ENCODE assay signal across 19 cellular contexts in the genomic region with DNA sequence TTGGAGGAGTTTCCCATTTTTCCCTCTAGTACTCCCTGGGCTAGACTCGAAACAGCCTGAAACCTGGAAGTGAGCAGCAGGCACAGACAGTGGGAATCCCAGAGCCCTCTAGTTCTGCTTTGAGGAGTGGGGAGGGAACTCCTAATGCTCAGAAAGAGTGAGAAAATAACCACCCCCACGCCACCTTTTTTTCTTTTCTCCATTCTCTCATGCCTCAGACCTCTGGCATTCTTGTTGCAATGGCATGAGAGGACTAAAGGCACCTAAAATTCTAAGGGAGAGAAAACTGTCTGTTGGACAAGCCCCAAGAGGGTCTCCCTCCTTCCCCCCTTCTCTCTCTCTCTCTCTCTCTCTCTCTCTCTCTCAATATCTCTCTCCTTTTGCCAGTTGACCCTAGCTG. TPM values are rescaled to one million over a fixed set of nuclear protein-coding genes. Genes with fewer than 3 reads are reported as not detected.
DNase-seq lines count a peak whose midpoint lies in the region; ATAC-seq and TF ChIP-seq lines count a peak whose summit lies in the region.
"Had no signal": no experiment of that assay in that cellular context is flagged by ENCODE, and none has a peak within 500 bp of the region (broad histone marks: within the 10 kb centered on the region; RNA-seq: fewer than 3 reads in every experiment).

No MANE protein-coding gene starts in this region.

- peak overlapping the region; percentile 31 for H3K4me3 ChIP-seq in adipocyte (ENCODE audit: low read length)
- no peak overlapping the region for H3K4me3 ChIP-seq in left lung
- H3K4me3 ChIP-seq in stomach smooth muscle (ENCODE audit: low read length in 2 of 2) = peak overlapping the region in 1 of 2 donors; percentile 47
- H3K4me3 ChIP-seq: prostate gland had no signal

- H3K36me3 ChIP-seq in adipocyte (ENCODE audit: control insufficient read depth, insufficient read depth, low read length, severe bottlenecking) (no peaks in the 10 kb centered on the region), left lung (no peaks in the 10 kb centered on the region), stomach smooth muscle (ENCODE audit: control insufficient read depth in 2 of 2, insufficient read depth in 2 of 2, low read length in 2 of 2) (no peaks in the 10 kb centered on the region)
- H3K36me3 ChIP-seq: BE2C, prostate gland had no signal

- TF ChIP-seq CTCF in left lung (IDR thresholded peaks at IDR 0.05) = no peak

- DNase-seq in EH (ENCODE audit: low read depth) (peak; percentile 65), adipocyte (ENCODE audit: low read depth) (no peak), left lung (no peak), pons (ENCODE audit: low spot score) (no peak), activated T-cell treated with anti-CD3 and anti-CD28 coated beads for 4 hours (no peak), HuH-7.5 (ENCODE audit: low spot score) (no peak)
- DNase-seq: activated CD8-positive, alpha-beta memory T cell treated with anti-CD3 and anti-CD28 coated beads, Interleukin-2, amount 50 U/mL, for 48 hours; activated naive CD4-positive, alpha-beta T cell treated with Interleukin-2 at 50 U/mL for 16 hours; BE2C; effector memory CD8-positive, alpha-beta T cell; naive B cell; NCI-H187 treated with DMSO at 0.1 percent for 48 hours; stimulated activated naive CD4-positive, alpha-beta T cell had no signal

- ATAC-seq in left lung = peak; percentile 33
- no peak for ATAC-seq in GM21447 (IDR thresholded peaks at IDR 0.05; ENCODE audit: unreplicated experiment)
- ATAC-seq: effector memory CD8-positive, alpha-beta T cell had no signal

- intact Hi-C loops in left lung (cut with DNase I) = no loop called here

- peak overlapping the region; percentile 41 for H3K9ac ChIP-seq in adipocyte (ENCODE audit: low read length)
- H3K9ac ChIP-seq in stomach smooth muscle (ENCODE audit: low read length in 2 of 2) = no peak overlapping the region

- H3K27me3 ChIP-seq in adipocyte (replicated peaks; ENCODE audit: control insufficient read depth, insufficient read depth, low read length) = no peaks in the 10 kb centered on the region
- H3K27me3 ChIP-seq in left lung = no peaks in the 10 kb centered on the region
- no peaks in the 10 kb centered on the region for H3K27me3 ChIP-seq in stomach smooth muscle (ENCODE audit: control insufficient read depth in 1 of 2, insufficient read depth in 2 of 2, low read length in 2 of 2)
- H3K27me3 ChIP-seq: BE2C had no signal

- H3K27ac ChIP-seq in left lung = peak overlapping the region in 1 of 2 donors; percentile 30
- peak overlapping the region; percentile 66 for H3K27ac ChIP-seq in stomach smooth muscle (ENCODE audit: low read length)

- H3K9me3 ChIP-seq in adipocyte (ENCODE audit: control insufficient read depth, low read length) (peaks cover 7% of the 10 kb centered on the region), left lung (no peaks in the 10 kb centered on the region), stomach smooth muscle (ENCODE audit: control insufficient read depth in 2 of 2, low read length in 2 of 2) (no peaks in the 10 kb centered on the region)
- H3K9me3 ChIP-seq: BE2C, prostate gland had no signal

- peaks cover 12% of the 10 kb centered on the region for H3K4me1 ChIP-seq in adipocyte (ENCODE audit: control insufficient read depth, insufficient read depth, low read length)
- H3K4me1 ChIP-seq in left lung = peaks cover 5 to 17% of the 10 kb centered on the region in 2 donors
- peaks cover 23% of the 10 kb centered on the region for H3K4me1 ChIP-seq in stomach smooth muscle (ENCODE audit: control insufficient read depth, insufficient read depth, low read length)
- H3K4me1 ChIP-seq: BE2C had no signal

RNA-seq across cellular contexts. Expression of gene IRF1, which starts 15.1 kb away (rescaled TPM):
- 10 to 100 TPM; 41.4 to 93.3 TPM for total RNA-seq in left lung

RNA-seq across cellular contexts. Expression of gene IL5, which starts 37.7 kb away (rescaled TPM):
- total RNA-seq in left lung = not detected
- total RNA-seq: HT1080, M059J, prostate gland, SK-MEL-5 had no signal

RNA-seq across cellular contexts. Expression of gene RAD50, which starts 51.1 kb away (rescaled TPM):
- total RNA-seq in left lung = 10 to 100 TPM; 35.3 to 39.9 TPM
